ENCODE assay signal across 15 cellular contexts in the genomic region with DNA sequence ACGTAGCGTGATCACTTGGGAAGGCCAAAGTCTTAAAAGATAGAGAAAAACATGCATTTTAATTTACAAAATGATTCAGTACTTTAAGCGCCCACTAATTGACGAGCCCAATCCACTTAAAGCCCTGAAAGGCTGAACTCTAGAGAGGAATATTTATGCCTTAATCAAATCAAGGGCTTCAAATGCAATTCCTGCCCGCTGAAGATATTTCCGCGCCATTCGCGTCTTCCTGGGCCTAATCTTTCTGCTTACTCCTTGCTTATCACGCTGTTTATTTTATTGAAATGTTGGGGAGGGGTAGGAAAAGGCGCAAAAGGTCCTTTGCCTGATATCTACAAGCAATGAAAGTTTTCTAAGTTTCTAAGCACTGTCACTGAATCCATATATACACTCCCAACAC. TPM values are rescaled to one million over a fixed set of nuclear protein-coding genes. Genes with fewer than 3 reads are reported as not detected.
DNase-seq lines count a peak whose midpoint lies in the region; ATAC-seq and TF ChIP-seq lines count a peak whose summit lies in the region.
"Had no signal": no experiment of that assay in that cellular context is flagged by ENCODE, and none has a peak within 500 bp of the region (broad histone marks: within the 10 kb centered on the region; RNA-seq: fewer than 3 reads in every experiment).

No MANE protein-coding gene starts in this region.

- H3K36me3 ChIP-seq in heart left ventricle (peaks cover 0 to 49% (median 16%) of the 10 kb centered on the region in 9 donors), mesodermal cell (ENCODE audit: control insufficient read depth, insufficient read depth, low read length) (peaks cover 73% of the 10 kb centered on the region), uterus (no peaks in the 10 kb centered on the region)

- intact Hi-C loops in heart left ventricle (cut with DNase I) = loop anchor here in 8 of 10 donors (5.0 to 10.0 kb wide), 18 partner anchors 115 to 1072 kb away; no protein-coding TSS in a partner anchor
- intact Hi-C loops in cardiac septum (cut with DNase I) = loop anchor here (5.0 to 10.0 kb wide), 7 partner anchors 117 to 772 kb away; no protein-coding TSS in a partner anchor
- intact Hi-C loops in dorsolateral prefrontal cortex (cut with DNase I) = no loop called here
- intact Hi-C loops in uterus (cut with DNase I; ENCODE audit: low total_unique reads) = no loop called here

- H3K4me1 ChIP-seq in heart left ventricle (peaks cover 0 to 40% (median 13%) of the 10 kb centered on the region in 12 donors), mesodermal cell (ENCODE audit: control insufficient read depth, insufficient read depth, low read length, poor library complexity, severe bottlenecking) (peaks cover 40% of the 10 kb centered on the region), uterus (no peaks in the 10 kb centered on the region)

- peak overlapping the region; percentile 56 to 89 (median 74) for H3K4me3 ChIP-seq in heart left ventricle
- peak overlapping the region in 43 of 59 donors; percentile 2 to 70 (median 54) for H3K4me3 ChIP-seq in dorsolateral prefrontal cortex
- H3K4me3 ChIP-seq in mesodermal cell (ENCODE audit: extremely low read depth, insufficient read depth, low read length, poor library complexity, severe bottlenecking) = peak overlapping the region; percentile 98
- peak overlapping the region; percentile 58 to 93 for H3K4me3 ChIP-seq in uterus

- H3K9me3 ChIP-seq in heart left ventricle (no peaks in the 10 kb centered on the region), mesodermal cell (ENCODE audit: control insufficient read depth, low read length) (no peaks in the 10 kb centered on the region), uterus (no peaks in the 10 kb centered on the region)

- no peak for TF ChIP-seq POLR2A in heart left ventricle (IDR thresholded peaks at IDR 0.05)
- no peak for TF ChIP-seq POLR2A in uterus (IDR thresholded peaks at IDR 0.05)

- no peak for ATAC-seq in heart left ventricle
- no peak for ATAC-seq in HG03520 (IDR thresholded peaks at IDR 0.05; ENCODE audit: unreplicated experiment)
- ATAC-seq: activated CD8-positive, alpha-beta T cell treated with anti-CD3 and anti-CD28 coated beads for 36 hours; natural killer cell had no signal

- H3K27me3 ChIP-seq in heart left ventricle (peaks cover 0 to 31% (median 0%) of the 10 kb centered on the region in 9 donors), dorsolateral prefrontal cortex (peaks cover 12 to 100% (median 96%) of the 10 kb centered on the region in 45 donors), uterus (no peaks in the 10 kb centered on the region)

- DNase-seq in heart left ventricle (no peak), cardiac septum (ENCODE audit: low spot score) (no peak), dorsolateral prefrontal cortex (no peak), uterus (no peak), DMS 273 (lab: John Stamatoyannopoulos, UW; ENCODE audit: unreplicated experiment) (no peak), DMS79 treated with DMSO at 0.1 percent for 48 hours (lab: John Stamatoyannopoulos, UW) (no peak)
- DNase-seq: activated CD8-positive, alpha-beta T cell treated with anti-CD3 and anti-CD28 coated beads for 36 hours; activated naive CD8-positive, alpha-beta T cell treated with anti-CD3 and anti-CD28 coated beads, Interleukin-2, amount 10 ng/mL, durations not matched to agents 7 days and 5 days; effector CD4-positive, alpha-beta T cell; natural killer cell; NCI-H1436; NCI-H774; stimulated activated naive CD4-positive, alpha-beta T cell had no signal

- peak overlapping the region in 9 of 12 donors; percentile 15 to 98 (median 89) for H3K27ac ChIP-seq in heart left ventricle
- peak overlapping the region in 11 of 59 donors; percentile 3 to 87 (median 18) for H3K27ac ChIP-seq in dorsolateral prefrontal cortex
- H3K27ac ChIP-seq in mesodermal cell (ENCODE audit: low read depth, low read length, severe bottlenecking) = peak overlapping the region; percentile 47
- H3K27ac ChIP-seq in uterus = peak overlapping the region; percentile 97 to 98

- WGBS in heart left ventricle, 4 donors = 67 to 81% (median 76%) methylated on average over 11 of the region's 11 CpGs
- 13 to 38% methylated on average over 2 to 4 of the region's 11 CpGs for WGBS in mesodermal cell (ENCODE audit: insufficient coverage in 2 of 2), 2 experiments

- TF ChIP-seq CTCF in heart left ventricle (IDR thresholded peaks at IDR 0.05) (no peak), dorsolateral prefrontal cortex (IDR thresholded peaks at IDR 0.05 in 54 of 56, conservative IDR thresholded peaks at IDR 0.05 in 2 of 56; ENCODE audit: low read depth in 1 of 56, partially characterized antibody in 56 of 56) (no peak), uterus (IDR thresholded peaks at IDR 0.05) (no peak)

RNA-seq across cellular contexts. Expression of gene TBX3, which starts 4.0 kb away (rescaled TPM):
- 10 to 100 TPM; 10.3 to 31.3 (median 16.2) TPM for total RNA-seq in heart left ventricle
- 10 to 100 TPM; 11.4 to 11.6 TPM for polyA plus RNA-seq in heart left ventricle
- total RNA-seq in cardiac septum = 17.1 TPM
- 10 to 100 TPM in 5 of 120 experiments, 1 to 10 TPM in 115; 1.5 to 20.6 (median 4.4) TPM for total RNA-seq in dorsolateral prefrontal cortex
- polyA plus RNA-seq in mesodermal cell (2013, experiment 1 of 2) = 73.1 TPM
- polyA plus RNA-seq in mesodermal cell (2013, experiment 2 of 2) = 94.7 TPM
- total RNA-seq in uterus = 100 to 1,000 TPM in 1 of 4 donors, 10 to 100 TPM in 3; 11.0 to 120 (median 56.3) TPM
- total RNA-seq: activated CD8-positive, alpha-beta T cell treated with anti-CD3 and anti-CD28 coated beads for 36 hours; activated naive CD8-positive, alpha-beta T cell treated with anti-CD3 and anti-CD28 coated beads, Interleukin-2, amount 10 ng/mL, durations not matched to agents 7 days and 5 days had no signal

Comparison
In these comparisons a context has a peak if more than half of its experiments do, and no peak if none do; other contexts are left out.
1. intact Hi-C loops: an anchor here in heart left ventricle (5.0 to 10.0 kb wide) and cardiac septum (5.0 to 10.0 kb wide); none called in dorsolateral prefrontal cortex and uterus.